ENCODE assay signal across 21 cellular contexts in genomic region chr5:167665841-167666375, GRCh38.
"Had no signal": no experiment of that assay in that cellular context is flagged by ENCODE, and none has a peak within 500 bp of the region (broad histone marks: within the 10 kb centered on the region; RNA-seq: fewer than 3 reads in every experiment).

No MANE protein-coding gene starts in this region.

- H3K27me3 ChIP-seq: right lobe of liver, uterus had no signal

- H3K9me3 ChIP-seq: right lobe of liver, uterus had no signal

- H2AFZ ChIP-seq: parathyroid adenoma had no signal

- H3K27ac ChIP-seq: parathyroid adenoma, right lobe of liver, uterus had no signal

- H3K4me2 ChIP-seq: smooth muscle cell had no signal

- H3K4me3 ChIP-seq: lung, right lobe of liver, smooth muscle cell, uterus had no signal

- H3K4me1 ChIP-seq: parathyroid adenoma, right lobe of liver, uterus had no signal

- H3K36me3 ChIP-seq: right lobe of liver, uterus had no signal

- H3K79me2 ChIP-seq: parathyroid adenoma had no signal

- ATAC-seq: activated CD4-positive, alpha-beta T cell treated with anti-CD3 and anti-CD28 coated beads for 36 hours; activated T-cell treated with anti-CD3 and anti-CD28 coated beads, Interleukin-2, amount 50 U/mL, for 4 hours; left lobe of liver; right lobe of liver; stimulated activated naive B cell treated with anti-CD40 and anti-IgM and Interleukin-4, amounts not matched to agents 10 μg/mL and 1 μg/mL and 100 μg/mL, for 72 hours had no signal

- H3K9ac ChIP-seq: parathyroid adenoma had no signal

- DNase-seq: activated B cell treated with CpG ODN at 0.5 μM for 24 hours; activated CD4-positive, alpha-beta T cell treated with anti-CD3 and anti-CD28 coated beads for 36 hours; activated CD4-positive, alpha-beta T cell treated with anti-CD3 and anti-CD28 coated beads, Interleukin-2, amount 50 U/mL, for 4 hours; activated CD8-positive, alpha-beta memory T cell treated with anti-CD3 and anti-CD28 coated beads for 24 hours; activated CD8-positive, alpha-beta memory T cell treated with anti-CD3 and anti-CD28 coated beads, Interleukin-2, amount 50 U/mL, for 4 hours; activated naive CD4-positive, alpha-beta T cell treated with Interleukin-2 at 50 U/mL for 16 hours; activated naive CD8-positive, alpha-beta T cell treated with anti-CD3 and anti-CD28 coated beads for 36 hours; activated T-cell treated with anti-CD3 and anti-CD28 coated beads, Interleukin-2, amount 50 U/mL, for 4 hours; amniotic stem cell; foreskin fibroblast; kidney; right lobe of liver; stimulated activated CD4-positive, alpha-beta T cell treated with anti-CD3 and anti-CD28 coated beads, Interleukin-15, amount 100 ng/mL, for 24 hours; stimulated activated CD8-positive, alpha-beta memory T cell treated with anti-CD3 and anti-CD28 coated beads, Interleukin-4, amount 100 ng/mL, for 48 hours; stimulated activated naive B cell treated with anti-CD40 and anti-IgM and Interleukin-4, amounts not matched to agents 10 μg/mL and 1 μg/mL and 100 μg/mL, for 72 hours; T1000; uterus had no signal
